Comparison of ENCODE assay signal across 23 cellular contexts in the genomic region with DNA sequence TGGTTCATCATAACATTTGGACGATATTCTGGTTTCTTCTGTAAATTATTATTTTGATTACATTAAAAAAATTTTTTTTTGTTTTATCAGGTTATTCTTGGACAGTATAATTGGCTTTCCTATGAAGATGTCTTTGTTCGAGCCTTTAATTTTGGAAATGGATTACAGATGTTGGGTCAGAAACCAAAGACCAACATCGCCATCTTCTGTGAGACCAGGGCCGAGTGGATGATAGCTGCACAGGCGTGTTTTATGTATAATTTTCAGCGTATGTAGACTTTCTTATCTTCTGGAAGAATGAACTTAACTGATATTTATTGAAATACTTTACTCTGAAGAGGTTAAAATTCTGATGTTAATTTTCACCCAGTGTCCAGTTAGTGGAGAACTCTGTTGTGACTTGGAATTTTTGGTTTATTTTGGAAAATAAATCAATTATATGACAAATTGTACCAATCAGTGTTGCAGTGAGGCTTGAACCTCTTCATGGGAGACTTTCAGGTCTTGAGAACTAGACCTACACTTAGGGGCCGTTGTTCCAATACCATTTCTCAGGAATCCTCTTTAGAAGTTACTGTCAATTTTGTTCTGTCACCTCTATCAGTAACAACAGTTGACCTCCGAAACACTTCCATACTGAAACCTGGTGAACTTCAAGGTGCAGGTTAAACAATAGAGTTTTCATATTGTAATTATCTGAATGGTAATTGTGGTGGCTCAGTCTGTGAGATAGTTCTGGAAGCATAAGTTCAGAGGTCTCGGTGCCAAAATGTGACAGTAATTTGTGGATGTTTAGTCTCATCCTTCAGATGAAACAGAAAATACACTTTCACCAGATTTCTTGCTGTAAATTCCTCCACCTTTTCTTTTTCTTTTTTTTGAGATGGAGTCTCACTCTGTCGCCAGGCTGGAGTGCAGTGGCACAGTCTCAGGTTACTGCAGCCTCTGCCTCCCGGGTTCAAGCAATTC. TPM values are rescaled to one million over a fixed set of nuclear protein-coding genes. Genes with fewer than 3 reads are reported as not detected.
DNase-seq lines count a peak whose midpoint lies in the region; ATAC-seq, FAIRE-seq and TF ChIP-seq lines count a peak whose summit lies in the region.
"Had no signal": no experiment of that assay in that cellular context is flagged by ENCODE, and none has a peak within 500 bp of the region (broad histone marks: within the 10 kb centered on the region; RNA-seq: fewer than 3 reads in every experiment).

No MANE protein-coding gene starts in this region.

- peaks cover 21% of the 10 kb centered on the region for H3K4me1 Mint-ChIP-seq in T-helper 17 cell

- TF ChIP-seq CTCF in cardiac muscle cell (IDR thresholded peaks at IDR 0.05; ENCODE audit: low read depth, low read length): peak; percentile 3
- peak; percentile 26 for TF ChIP-seq CTCF in fibroblast of the aortic adventitia (IDR thresholded peaks at IDR 0.05; ENCODE audit: insufficient read depth, low read length)

- H3K9me3 ChIP-seq in cardiac muscle cell (ENCODE audit: low read depth) (no peaks in the 10 kb centered on the region), T-helper 17 cell (ENCODE audit: control insufficient read depth, low read length, poor library complexity, severe bottlenecking) (no peaks in the 10 kb centered on the region), small intestine (ENCODE audit: control insufficient read depth, low read depth) (no peaks in the 10 kb centered on the region)
- H3K9me3 ChIP-seq: gastroesophageal sphincter, ovary, right atrium auricular region, upper lobe of right lung had no signal

- H3K4me1 ChIP-seq in cardiac muscle cell (ENCODE audit: low read depth) (peaks cover 21% of the 10 kb centered on the region), small intestine (ENCODE audit: control insufficient read depth in 2 of 2, insufficient read depth in 1 of 2, low read depth in 1 of 2, low read length in 1 of 2) (peaks cover 0 to 2% of the 10 kb centered on the region in 2 donors)

- no peaks in the 10 kb centered on the region for H3K27me3 Mint-ChIP-seq in T-helper 17 cell
- H3K27me3 Mint-ChIP-seq: activated T-cell treated with anti-CD3 and anti-CD28 coated beads, Interleukin-2, amount 50 U/mL, for 24 hours; naive B cell had no signal

- H3K27me3 ChIP-seq in cardiac muscle cell (no peaks in the 10 kb centered on the region), small intestine (ENCODE audit: control insufficient read depth in 2 of 2, insufficient read depth in 2 of 2, low read length in 2 of 2) (no peaks in the 10 kb centered on the region)
- H3K27me3 ChIP-seq: gastroesophageal sphincter, ovary, right atrium auricular region, upper lobe of right lung had no signal

- FAIRE-seq in small intestine (lab: Jason Lieb, UNC): peak; percentile 91

- H3K4me3 ChIP-seq in cardiac muscle cell (no peak overlapping the region), fibroblast of the aortic adventitia (ENCODE audit: low read depth, low read length) (no peak overlapping the region), small intestine (ENCODE audit: low read depth in 1 of 2, low read length in 2 of 2) (no peak overlapping the region)
- H3K4me3 ChIP-seq: gastroesophageal sphincter, ovary, right atrium auricular region, upper lobe of right lung had no signal

- no peak overlapping the region for H3K4me3 Mint-ChIP-seq in T-helper 17 cell
- H3K4me3 Mint-ChIP-seq: activated T-cell treated with anti-CD3 and anti-CD28 coated beads, Interleukin-2, amount 50 U/mL, for 24 hours; naive B cell had no signal

- peak overlapping the region; percentile 45 for H3K27ac ChIP-seq in cardiac muscle cell
- no peak overlapping the region for H3K27ac ChIP-seq in small intestine (ENCODE audit: low read depth in 1 of 2, low read length in 1 of 2)
- H3K27ac ChIP-seq: gastroesophageal sphincter, ovary, right atrium auricular region, upper lobe of right lung had no signal

- peaks cover 13% of the 10 kb centered on the region for H3K36me3 Mint-ChIP-seq in T-helper 17 cell (ENCODE audit: low read depth)

- DNase-seq in cardiac muscle cell (ENCODE audit: low read depth in 1 of 2, low spot score in 1 of 2): peak in 1 of 2 donors; percentile 11
- DNase-seq in left ventricle myocardium superior: no peak
- DNase-seq in T-helper 17 cell: no peak
- DNase-seq in fibroblast of the aortic adventitia (ENCODE audit: low read depth): peak; percentile 43
- DNase-seq in small intestine: no peak
- DNase-seq in G401 (ENCODE audit: low spot score): no peak
- DNase-seq: activated CD4-positive, alpha-beta T cell treated with anti-CD3 and anti-CD28 coated beads for 1 hour; activated naive CD4-positive, alpha-beta T cell; activated T-cell treated with anti-CD3 and anti-CD28 coated beads, Interleukin-2, amount 50 U/mL, for 24 hours; amniotic stem cell; C1 segment of cervical spinal cord; Calu3; H7; KG1; naive B cell; NCI-H1436 treated with DMSO at 0.1 percent for 48 hours; ovary; stimulated activated CD8-positive, alpha-beta memory T cell treated with anti-CD3 and anti-CD28 coated beads, Interleukin-4, amount 100 ng/mL, for 48 hours; upper lobe of right lung had no signal

- intact Hi-C loops in left ventricle myocardium superior (cut with micrococcal nuclease): no loop called here

- no peak for ATAC-seq in left ventricle myocardium superior
- ATAC-seq in T-helper 17 cell: no peak
- no peak for ATAC-seq in HG03196 (IDR thresholded peaks at IDR 0.05; ENCODE audit: unreplicated experiment)
- ATAC-seq in GM21381 (IDR thresholded peaks at IDR 0.05; ENCODE audit: unreplicated experiment): no peak
- ATAC-seq: gastroesophageal sphincter, upper lobe of right lung had no signal

- in situ Hi-C loops in G401 (cut with HindIII; ENCODE audit: low sequenced_read_pairs): no loop called here

- 92 to 96% (median 92%) methylated on average over 11 of the region's 11 CpGs for WGBS in small intestine, 3 donors

- peak overlapping the region; percentile 80 for H3K27ac Mint-ChIP-seq in T-helper 17 cell
- H3K27ac Mint-ChIP-seq: activated T-cell treated with anti-CD3 and anti-CD28 coated beads, Interleukin-2, amount 50 U/mL, for 24 hours; naive B cell had no signal

- peaks cover 32% of the 10 kb centered on the region for H3K36me3 ChIP-seq in cardiac muscle cell
- peaks cover 0 to 13% of the 10 kb centered on the region in 2 donors for H3K36me3 ChIP-seq in small intestine (ENCODE audit: control insufficient read depth in 2 of 2, insufficient read depth in 2 of 2, low read length in 2 of 2)
- H3K36me3 ChIP-seq: ovary had no signal

RNA-seq across cellular contexts. Expression of a gene that starts 55.7 kb away (rescaled TPM):
- total RNA-seq in cardiac muscle cell (148 and 177 TPM in 2 replicates), left ventricle myocardium superior (48.8 TPM), T-helper 17 cell (10 to 100 TPM; 56.2 to 65.7 TPM), fibroblast of the aortic adventitia (ENCODE audit: low replicate concordance) (88.5 and 94.0 TPM in 2 replicates)
- polyA plus RNA-seq in cardiac muscle cell (108 and 119 TPM in 2 replicates), small intestine (10 to 100 TPM in 2 of 3 donors, 1 to 10 TPM in 1; 6.0 to 29.4 (median 13.0) TPM)
- total RNA-seq in G401 (2014; rRNA removed; shearing (Covaris generic)): 90.3 and 124 TPM in 2 replicates
